ENCODE assay signal across 2 cellular contexts in the genomic region with DNA sequence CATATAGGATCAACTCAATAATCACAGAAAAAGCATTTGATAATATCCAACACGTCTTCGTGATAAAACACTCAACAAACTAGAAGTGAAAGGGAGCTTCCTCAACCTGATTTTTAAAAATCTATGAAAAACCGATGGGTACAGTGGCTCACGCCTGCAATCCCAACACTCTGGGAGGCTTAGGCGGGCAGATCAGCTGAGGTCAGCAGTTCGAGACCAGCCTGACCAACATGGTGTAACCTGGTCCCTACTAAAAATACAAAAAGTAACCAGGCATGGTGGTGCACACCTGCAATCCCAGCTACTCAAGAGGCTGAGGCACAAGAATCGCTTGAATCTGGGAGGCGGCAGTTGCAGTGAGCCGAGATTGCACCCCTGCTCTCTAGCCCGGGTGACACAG.
TF ChIP-seq lines count a peak whose summit lies in the region.

No MANE protein-coding gene starts in this region.

TF ChIP-seq in IMR-90, 13 proteins besides CTCF, POLR2A, EP300 and RAD21:
- TF ChIP-seq RCOR1 (IDR thresholded peaks at IDR 0.05; ENCODE audit: insufficient replicate concordance, low read length) (no peak), MAFK (IDR thresholded peaks at IDR 0.05; ENCODE audit: low read depth, low read length) (peak; percentile 45; the same call in 1 of the 2 replicates)

TF ChIP-seq in K562, 482 proteins besides CTCF, POLR2A, EP300 and RAD21:
- TF ChIP-seq CBFB (CRISPR knock-in tag; IDR thresholded peaks at IDR 0.05) (no peak), FOXK1 (CRISPR knock-in tag; IDR thresholded peaks at IDR 0.05; ENCODE audit: borderline replicate concordance) (no peak), ZNF316 (IDR thresholded peaks at IDR 0.05) (0 out of 2 replicates have a peak, but pooled peaks have one; percentile 21), C11orf30 (IDR thresholded peaks at IDR 0.05; ENCODE audit: low read depth) (0 out of 2 replicates have a peak, but pooled peaks have one; percentile 12)
